8 cellular contexts compared by ENCODE assay signal in genomic region chrX:130028196-130028595, GRCh38. TPM values are rescaled to one million over a fixed set of nuclear protein-coding genes. Genes with fewer than 3 reads are reported as not detected.
A peak's percentile ranks its signal among the peaks of the same experiment; 100 is the strongest.
DNase-seq lines count a peak whose midpoint lies in the region; ATAC-seq lines count a peak whose summit lies in the region.

No MANE protein-coding gene starts in this region.

- H3K36me3 Mint-ChIP-seq in immature natural killer cell, result peaks cover 0 to 7% (median 4%) of the 10 kb centered on the region in 3 donors

- peak; percentile 21 for DNase-seq in SIG-M5 treated with dmso at 0.1 percent for 504 hours (lab: John Stamatoyannopoulos, UW; ENCODE audit: unreplicated experiment)
- DNase-seq in SIG-M5 (lab: John Stamatoyannopoulos, UW), result no peak
- DNase-seq in SK-N-DZ (ENCODE audit: low spot score), result peak; percentile 9
- DNase-seq in adipocyte (ENCODE audit: low read depth), result peak; percentile 48
- DNase-seq in immature natural killer cell, result peak; percentile 26 to 43 (median 32)
- peak; percentile 26 to 29 for DNase-seq in stimulated activated CD4-positive, alpha-beta T cell treated with anti-CD3 and anti-CD28 coated beads, Interleukin-4, amount 100 ng/mL, for 48 hours (ENCODE audit: low read depth in 2 of 2)
- no peak for DNase-seq in NCI-H187 treated with DMSO at 0.1 percent for 48 hours (lab: John Stamatoyannopoulos, UW)

- H3K27me3 ChIP-seq in adipocyte (replicated peaks; ENCODE audit: control insufficient read depth, insufficient read depth, low read length), result peaks cover 6% of the 10 kb centered on the region

- peaks cover 9% of the 10 kb centered on the region for H3K36me3 ChIP-seq in adipocyte (ENCODE audit: control insufficient read depth, insufficient read depth, low read length, severe bottlenecking)

- no peak overlapping the region for H3K27ac Mint-ChIP-seq in immature natural killer cell

- H3K4me1 ChIP-seq in adipocyte (ENCODE audit: control insufficient read depth, insufficient read depth, low read length), result no peaks in the 10 kb centered on the region

- ATAC-seq in HG02840 (IDR thresholded peaks at IDR 0.05; ENCODE audit: low FRiP score, unreplicated experiment), result no peak

- peaks cover 4% of the 10 kb centered on the region for H3K9me3 ChIP-seq in adipocyte (ENCODE audit: control insufficient read depth, low read length)

- no peak overlapping the region for H3K4me3 Mint-ChIP-seq in immature natural killer cell

- H3K4me1 Mint-ChIP-seq in immature natural killer cell, result peaks cover 12 to 13% of the 10 kb centered on the region in 2 donors

- peaks cover 0 to 4% (median 0%) of the 10 kb centered on the region in 3 donors for H3K27me3 Mint-ChIP-seq in immature natural killer cell (ENCODE audit: low read depth in 3 of 3)

- H3K9ac ChIP-seq in adipocyte (ENCODE audit: low read length), result peak overlapping the region; percentile 63

- peaks cover 0 to 2% (median 0%) of the 10 kb centered on the region in 6 donors for H3K9me3 Mint-ChIP-seq in immature natural killer cell

- peak overlapping the region; percentile 66 for H3K4me3 ChIP-seq in adipocyte (ENCODE audit: low read length)

RNA-seq across cellular contexts. Expression of gene BCORL1, which starts 45.8 kb away (rescaled TPM):
- polyA plus RNA-seq in SK-N-DZ (2014; cell fraction: cytosol; rRNA removed), result 1.1 and 2.1 TPM in 2 replicates
- polyA plus RNA-seq in SK-N-DZ (2014; cell fraction: nucleus; rRNA removed), result 1.3 and 1.7 TPM in 2 replicates
- polyA plus RNA-seq in immature natural killer cell, result 1 to 10 TPM in 1 of 3 donors, under 1 TPM in 1, not detected in 1; 0.59 to 2.8 TPM

Comparison
In these comparisons a context has a peak if more than half of its experiments do, and no peak if none do; other contexts are left out.
1. DNase-seq: peak in SIG-M5 treated with dmso at 0.1 percent for 504 hours (single experiment), SK-N-DZ (single experiment), adipocyte (single experiment), immature natural killer cell (3 of 3) and stimulated activated CD4-positive, alpha-beta T cell treated with anti-CD3 and anti-CD28 coated beads, Interleukin-4, amount 100 ng/mL, for 48 hours (2 of 2); none in SIG-M5 (single experiment) and NCI-H187 treated with DMSO at 0.1 percent for 48 hours (single experiment).